ENCODE assay signal across 8 cellular contexts in the genomic region with DNA sequence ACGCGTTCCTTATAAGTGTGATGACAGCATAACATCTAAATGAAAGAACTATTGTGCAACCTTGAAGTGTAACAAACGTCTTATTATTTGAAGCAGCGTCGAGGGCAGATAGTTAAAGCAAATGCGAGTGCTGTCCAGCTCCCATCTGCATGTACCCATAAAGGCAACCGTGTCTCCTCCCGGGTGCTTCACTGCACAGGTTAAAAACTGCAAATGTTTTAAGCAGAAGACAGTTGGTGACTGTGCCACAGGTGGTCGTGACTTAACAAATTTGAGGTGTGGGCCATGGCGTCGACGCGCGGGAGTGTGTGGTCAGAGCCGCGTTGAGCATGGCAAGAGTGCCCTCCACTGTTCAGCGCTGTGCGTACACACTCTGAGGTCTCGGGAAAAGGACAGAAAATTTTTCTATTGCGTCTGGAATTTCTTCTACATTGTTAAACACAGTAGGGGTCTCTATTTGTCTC. TPM values are rescaled to one million over a fixed set of nuclear protein-coding genes. Genes with fewer than 3 reads are reported as not detected.
DNase-seq lines count a peak whose midpoint lies in the region; ATAC-seq and TF ChIP-seq lines count a peak whose summit lies in the region.

No MANE protein-coding gene starts in this region.

- peak; percentile 32 to 46 for TF ChIP-seq CTCF in Caco-2 (IDR thresholded peaks at IDR 0.05; ENCODE audit: insufficient read depth in 1 of 2, low read depth in 1 of 2, low read length in 1 of 2, severe bottlenecking in 1 of 2, unreplicated experiment in 1 of 2)

- H3K27ac Mint-ChIP-seq in Caco-2 (ENCODE audit: unreplicated experiment), result no peak overlapping the region
- no peak overlapping the region for H3K27ac Mint-ChIP-seq in activated T-helper 17 cell treated with anti-CD3 and anti-CD28 coated beads, Interleukin-2, amount 50 U/mL, for 72 hours
- no peak overlapping the region for H3K27ac Mint-ChIP-seq in stimulated activated memory B cell treated with anti-CD40 and anti-IgM and Interleukin-4, amounts not matched to agents 10 μg/mL and 1 μg/mL and 100 μg/mL, for 72 hours

- intact Hi-C loops in Caco-2 (cut with micrococcal nuclease; ENCODE audit: unreplicated experiment), result loop anchor here (5.0 kb wide), 1 partner anchor 261 kb away; no protein-coding TSS in a partner anchor

- H3K36me3 Mint-ChIP-seq in Caco-2 (ENCODE audit: insufficient read depth, unreplicated experiment), result no peaks in the 10 kb centered on the region
- no peaks in the 10 kb centered on the region for H3K36me3 Mint-ChIP-seq in activated T-helper 17 cell treated with anti-CD3 and anti-CD28 coated beads, Interleukin-2, amount 50 U/mL, for 72 hours (ENCODE audit: low read depth)
- no peaks in the 10 kb centered on the region for H3K36me3 Mint-ChIP-seq in stimulated activated memory B cell treated with anti-CD40 and anti-IgM and Interleukin-4, amounts not matched to agents 10 μg/mL and 1 μg/mL and 100 μg/mL, for 72 hours

- no peaks in the 10 kb centered on the region for H3K27me3 ChIP-seq in Caco-2 (replicated peaks; ENCODE audit: control insufficient read depth, insufficient read depth, low read length)

- H3K4me3 Mint-ChIP-seq in Caco-2 (ENCODE audit: unreplicated experiment), result no peak overlapping the region
- H3K4me3 Mint-ChIP-seq in activated T-helper 17 cell treated with anti-CD3 and anti-CD28 coated beads, Interleukin-2, amount 50 U/mL, for 72 hours, result no peak overlapping the region
- no peak overlapping the region for H3K4me3 Mint-ChIP-seq in stimulated activated memory B cell treated with anti-CD40 and anti-IgM and Interleukin-4, amounts not matched to agents 10 μg/mL and 1 μg/mL and 100 μg/mL, for 72 hours

- DNase-seq in Caco-2 (peak in 1 of 2 experiments; percentile 10), HuH-7 (ENCODE audit: low spot score) (peak; percentile 56), SW480 (ENCODE audit: low spot score) (peak; percentile 58), islet precursor cell (peak; percentile 74)

- no TSS peak for BruUV-seq in Caco-2 (replicated peaks; lab: Mats Ljungman, UMichigan)

- CTCF ChIA-PET in Caco-2 (lab: Charles Lee), result no interaction called here

- H3K36me3 ChIP-seq in Caco-2 (ENCODE audit: control insufficient read depth, insufficient read depth, low read length), result no peaks in the 10 kb centered on the region

- no peaks in the 10 kb centered on the region for H3K27me3 Mint-ChIP-seq in Caco-2 (ENCODE audit: insufficient read depth, unreplicated experiment)
- peaks cover 48% of the 10 kb centered on the region for H3K27me3 Mint-ChIP-seq in activated T-helper 17 cell treated with anti-CD3 and anti-CD28 coated beads, Interleukin-2, amount 50 U/mL, for 72 hours
- H3K27me3 Mint-ChIP-seq in stimulated activated memory B cell treated with anti-CD40 and anti-IgM and Interleukin-4, amounts not matched to agents 10 μg/mL and 1 μg/mL and 100 μg/mL, for 72 hours, result peaks cover 28% of the 10 kb centered on the region

- H3K4me1 Mint-ChIP-seq in Caco-2 (ENCODE audit: low read depth, unreplicated experiment), result no peaks in the 10 kb centered on the region
- no peaks in the 10 kb centered on the region for H3K4me1 Mint-ChIP-seq in activated T-helper 17 cell treated with anti-CD3 and anti-CD28 coated beads, Interleukin-2, amount 50 U/mL, for 72 hours
- H3K4me1 Mint-ChIP-seq in stimulated activated memory B cell treated with anti-CD40 and anti-IgM and Interleukin-4, amounts not matched to agents 10 μg/mL and 1 μg/mL and 100 μg/mL, for 72 hours, result no peaks in the 10 kb centered on the region

- no peaks in the 10 kb centered on the region for H3K9me3 ChIP-seq in Caco-2

- no peak overlapping the region for H3K4me3 ChIP-seq in Caco-2 (ENCODE audit: low read depth, low read length)

- POLR2A ChIA-PET in Caco-2 (lab: Charles Lee), result no interaction called here

- H3K9me3 Mint-ChIP-seq in Caco-2 (ENCODE audit: unreplicated experiment), result no peaks in the 10 kb centered on the region
- no peaks in the 10 kb centered on the region for H3K9me3 Mint-ChIP-seq in activated T-helper 17 cell treated with anti-CD3 and anti-CD28 coated beads, Interleukin-2, amount 50 U/mL, for 72 hours
- no peaks in the 10 kb centered on the region for H3K9me3 Mint-ChIP-seq in stimulated activated memory B cell treated with anti-CD40 and anti-IgM and Interleukin-4, amounts not matched to agents 10 μg/mL and 1 μg/mL and 100 μg/mL, for 72 hours

- no peaks in the 10 kb centered on the region for H3K4me1 ChIP-seq in Caco-2

- ATAC-seq in activated T-helper 17 cell treated with anti-CD3 and anti-CD28 coated beads, Interleukin-2, amount 50 U/mL, for 72 hours (replicated peaks), result no peak
- ATAC-seq in HG03457 (IDR thresholded peaks at IDR 0.05; ENCODE audit: unreplicated experiment) (no peak), GM18873 (IDR thresholded peaks at IDR 0.05; ENCODE audit: low FRiP score, unreplicated experiment) (no peak)
- ATAC-seq in stimulated activated memory B cell treated with anti-CD40 and anti-IgM and Interleukin-4, amounts not matched to agents 10 μg/mL and 1 μg/mL and 100 μg/mL, for 72 hours, result no peak

RNA-seq across cellular contexts. Expression of gene SALL3, which starts 6.4 kb away (rescaled TPM):
- not detected in 2 replicates for total RNA-seq in Caco-2 (2022)
- not detected for total RNA-seq in activated T-helper 17 cell treated with anti-CD3 and anti-CD28 coated beads, Interleukin-2, amount 50 U/mL, for 72 hours
